ENCODE assay signal across 1 cellular context in the genomic region with DNA sequence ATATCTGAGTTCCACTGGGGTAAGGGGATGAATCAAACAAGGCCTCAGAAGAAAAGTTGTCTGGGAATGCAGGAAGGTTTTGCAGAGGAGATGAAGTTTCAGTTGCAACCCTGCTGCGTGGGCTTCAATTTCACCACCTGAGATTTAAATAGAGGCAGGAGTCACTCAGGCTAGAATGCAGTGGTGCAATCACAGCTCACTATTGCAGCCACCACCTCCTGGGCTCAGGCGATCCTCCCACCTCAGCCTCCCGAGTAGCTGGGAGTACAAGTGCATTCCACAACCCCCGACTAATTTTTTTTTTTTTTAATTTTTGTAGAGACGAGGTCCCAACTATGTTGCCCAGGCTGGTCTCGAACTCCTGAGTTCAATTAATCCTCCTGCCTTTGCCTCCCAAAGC.
TF ChIP-seq lines count a peak whose summit lies in the region.

No MANE protein-coding gene starts in this region.

TF ChIP-seq in HCT116, 20 proteins besides CTCF, POLR2A, EP300 and RAD21 (continued from another document):
- TF ChIP-seq, protein P1, sequence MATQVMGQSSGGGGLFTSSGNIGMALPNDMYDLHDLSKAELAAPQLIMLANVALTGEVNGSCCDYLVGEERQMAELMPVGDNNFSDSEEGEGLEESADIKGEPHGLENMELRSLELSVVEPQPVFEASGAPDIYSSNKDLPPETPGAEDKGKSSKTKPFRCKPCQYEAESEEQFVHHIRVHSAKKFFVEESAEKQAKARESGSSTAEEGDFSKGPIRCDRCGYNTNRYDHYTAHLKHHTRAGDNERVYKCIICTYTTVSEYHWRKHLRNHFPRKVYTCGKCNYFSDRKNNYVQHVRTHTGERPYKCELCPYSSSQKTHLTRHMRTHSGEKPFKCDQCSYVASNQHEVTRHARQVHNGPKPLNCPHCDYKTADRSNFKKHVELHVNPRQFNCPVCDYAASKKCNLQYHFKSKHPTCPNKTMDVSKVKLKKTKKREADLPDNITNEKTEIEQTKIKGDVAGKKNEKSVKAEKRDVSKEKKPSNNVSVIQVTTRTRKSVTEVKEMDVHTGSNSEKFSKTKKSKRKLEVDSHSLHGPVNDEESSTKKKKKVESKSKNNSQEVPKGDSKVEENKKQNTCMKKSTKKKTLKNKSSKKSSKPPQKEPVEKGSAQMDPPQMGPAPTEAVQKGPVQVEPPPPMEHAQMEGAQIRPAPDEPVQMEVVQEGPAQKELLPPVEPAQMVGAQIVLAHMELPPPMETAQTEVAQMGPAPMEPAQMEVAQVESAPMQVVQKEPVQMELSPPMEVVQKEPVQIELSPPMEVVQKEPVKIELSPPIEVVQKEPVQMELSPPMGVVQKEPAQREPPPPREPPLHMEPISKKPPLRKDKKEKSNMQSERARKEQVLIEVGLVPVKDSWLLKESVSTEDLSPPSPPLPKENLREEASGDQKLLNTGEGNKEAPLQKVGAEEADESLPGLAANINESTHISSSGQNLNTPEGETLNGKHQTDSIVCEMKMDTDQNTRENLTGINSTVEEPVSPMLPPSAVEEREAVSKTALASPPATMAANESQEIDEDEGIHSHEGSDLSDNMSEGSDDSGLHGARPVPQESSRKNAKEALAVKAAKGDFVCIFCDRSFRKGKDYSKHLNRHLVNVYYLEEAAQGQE (IDR thresholded peaks at IDR 0.05; ENCODE audit: low read depth) = no peak
- TF ChIP-seq POLR2AphosphoS5 (IDR thresholded peaks at IDR 0.05; ENCODE audit: low read depth, low read length) (no peak), CEBPB (IDR thresholded peaks at IDR 0.05; ENCODE audit: low read depth) (no peak), SRF (IDR thresholded peaks at IDR 0.05; ENCODE audit: low read depth) (no peak), SP1 (IDR thresholded peaks at IDR 0.05; ENCODE audit: low read depth) (no peak), YY1 (IDR thresholded peaks at IDR 0.05; ENCODE audit: extremely low read depth, insufficient replicate concordance, low read depth, low read length) (no peak), CBX3 (IDR thresholded peaks at IDR 0.05; ENCODE audit: low read depth) (no peak), ZNF274 (IDR thresholded peaks at IDR 0.05; ENCODE audit: low read depth, low read length) (no peak), JUND (IDR thresholded peaks at IDR 0.05) (no peak), ELF1 (IDR thresholded peaks at IDR 0.05; ENCODE audit: borderline replicate concordance, low read depth) (no peak), EZH2 (IDR thresholded peaks at IDR 0.05) (no peak), TCF7L2 (IDR thresholded peaks at IDR 0.05; ENCODE audit: borderline replicate concordance, extremely low read depth, insufficient read depth, insufficient read length) (no peak), FOSL1 (IDR thresholded peaks at IDR 0.05; ENCODE audit: low read depth) (no peak), SIN3A (IDR thresholded peaks at IDR 0.05; ENCODE audit: low read depth) (no peak)
- TF ChIP-seq, protein P2, sequence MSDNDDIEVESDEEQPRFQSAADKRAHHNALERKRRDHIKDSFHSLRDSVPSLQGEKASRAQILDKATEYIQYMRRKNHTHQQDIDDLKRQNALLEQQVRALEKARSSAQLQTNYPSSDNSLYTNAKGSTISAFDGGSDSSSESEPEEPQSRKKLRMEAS (IDR thresholded peaks at IDR 0.05) = no peak
- TF ChIP-seq, protein P3, sequence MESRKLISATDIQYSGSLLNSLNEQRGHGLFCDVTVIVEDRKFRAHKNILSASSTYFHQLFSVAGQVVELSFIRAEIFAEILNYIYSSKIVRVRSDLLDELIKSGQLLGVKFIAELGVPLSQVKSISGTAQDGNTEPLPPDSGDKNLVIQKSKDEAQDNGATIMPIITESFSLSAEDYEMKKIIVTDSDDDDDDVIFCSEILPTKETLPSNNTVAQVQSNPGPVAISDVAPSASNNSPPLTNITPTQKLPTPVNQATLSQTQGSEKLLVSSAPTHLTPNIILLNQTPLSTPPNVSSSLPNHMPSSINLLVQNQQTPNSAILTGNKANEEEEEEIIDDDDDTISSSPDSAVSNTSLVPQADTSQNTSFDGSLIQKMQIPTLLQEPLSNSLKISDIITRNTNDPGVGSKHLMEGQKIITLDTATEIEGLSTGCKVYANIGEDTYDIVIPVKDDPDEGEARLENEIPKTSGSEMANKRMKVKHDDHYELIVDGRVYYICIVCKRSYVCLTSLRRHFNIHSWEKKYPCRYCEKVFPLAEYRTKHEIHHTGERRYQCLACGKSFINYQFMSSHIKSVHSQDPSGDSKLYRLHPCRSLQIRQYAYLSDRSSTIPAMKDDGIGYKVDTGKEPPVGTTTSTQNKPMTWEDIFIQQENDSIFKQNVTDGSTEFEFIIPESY (IDR thresholded peaks at IDR 0.05; ENCODE audit: extremely low read depth, insufficient replicate concordance, low read length) = no peak
- TF ChIP-seq, protein P4, sequence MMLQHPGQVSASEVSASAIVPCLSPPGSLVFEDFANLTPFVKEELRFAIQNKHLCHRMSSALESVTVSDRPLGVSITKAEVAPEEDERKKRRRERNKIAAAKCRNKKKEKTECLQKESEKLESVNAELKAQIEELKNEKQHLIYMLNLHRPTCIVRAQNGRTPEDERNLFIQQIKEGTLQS (IDR thresholded peaks at IDR 0.05) = no peak
